In genomic region chr9:128020692-128021091, GRCh38 we compare ENCODE assay signal across 2 cellular contexts.
TF ChIP-seq lines count a peak whose summit lies in the region.

No MANE protein-coding gene starts in this region.

TF ChIP-seq in HepG2, 621 proteins besides CTCF, POLR2A, EP300 and RAD21:
- TF ChIP-seq ZNF687 (CRISPR knock-in tag; IDR thresholded peaks at IDR 0.05) (peak; percentile 16; the same call in 1 of the 2 replicates), PTBP1 (IDR thresholded peaks at IDR 0.05; ENCODE audit: low read depth, low read length, poor library complexity, severe bottlenecking) (no peak), ZMYM3 (CRISPR knock-in tag; IDR thresholded peaks at IDR 0.05) (peak; percentile 95), STAG1 (CRISPR knock-in tag; IDR thresholded peaks at IDR 0.05) (peak; percentile 42), HOXA3 (CRISPR knock-in tag; IDR thresholded peaks at IDR 0.05) (no peak), NCOR1 (IDR thresholded peaks at IDR 0.05; ENCODE audit: borderline replicate concordance, low read length) (no peak), ADNP (CRISPR knock-in tag; IDR thresholded peaks at IDR 0.05) (0 out of 2 replicates have a peak, but pooled peaks have one; percentile 43), ZNF282 (IDR thresholded peaks at IDR 0.05; ENCODE audit: partially characterized antibody) (no peak), ZMYM2 (CRISPR knock-in tag; IDR thresholded peaks at IDR 0.05) (peak; percentile 52; the same call in 1 of the 2 replicates), ZNF549 (CRISPR knock-in tag; IDR thresholded peaks at IDR 0.05) (no peak), ZNF121 (CRISPR knock-in tag; IDR thresholded peaks at IDR 0.05) (no peak), ZNF7 (CRISPR knock-in tag; IDR thresholded peaks at IDR 0.05) (no peak), ZNF350 (CRISPR knock-in tag; IDR thresholded peaks at IDR 0.05; ENCODE audit: borderline replicate concordance, low read depth) (no peak), DDIT3 (CRISPR knock-in tag; IDR thresholded peaks at IDR 0.05) (no peak), KDM1A (CRISPR knock-in tag; IDR thresholded peaks at IDR 0.05) (peak; percentile 89), ZNF563 (CRISPR knock-in tag; IDR thresholded peaks at IDR 0.05) (no peak), ZNF639 (CRISPR knock-in tag; conservative IDR thresholded peaks at IDR 0.05) (no peak), SMC3 (IDR thresholded peaks at IDR 0.05; ENCODE audit: low read length) (0 out of 2 replicates have a peak, but pooled peaks have one; percentile 21)

TF ChIP-seq in endothelial cell of umbilical vein, 7 proteins besides CTCF, POLR2A, EP300 and RAD21:
- TF ChIP-seq EZH2 (IDR thresholded peaks at IDR 0.05; ENCODE audit: borderline replicate concordance, low read depth, low read length, severe bottlenecking) (no peak), FOS (IDR thresholded peaks at IDR 0.05; ENCODE audit: borderline replicate concordance, insufficient read depth, low read length) (no peak), GATA2 (IDR thresholded peaks at IDR 0.05; ENCODE audit: insufficient read depth, insufficient read length, low read depth, low read length) (no peak), MYC (IDR thresholded peaks at IDR 0.05; ENCODE audit: low read depth, low read length) (no peak), MAX (IDR thresholded peaks at IDR 0.05; ENCODE audit: insufficient read depth, insufficient read length) (no peak), JUN (IDR thresholded peaks at IDR 0.05; ENCODE audit: borderline replicate concordance, insufficient read depth, insufficient read length, low read depth) (no peak), POLR2AphosphoS5 (IDR thresholded peaks at IDR 0.05; ENCODE audit: insufficient read depth, low read depth, low read length) (no peak)
TF ChIP-seq in endothelial cell of umbilical vein: peak in this region for 0.
